In the genomic region with DNA sequence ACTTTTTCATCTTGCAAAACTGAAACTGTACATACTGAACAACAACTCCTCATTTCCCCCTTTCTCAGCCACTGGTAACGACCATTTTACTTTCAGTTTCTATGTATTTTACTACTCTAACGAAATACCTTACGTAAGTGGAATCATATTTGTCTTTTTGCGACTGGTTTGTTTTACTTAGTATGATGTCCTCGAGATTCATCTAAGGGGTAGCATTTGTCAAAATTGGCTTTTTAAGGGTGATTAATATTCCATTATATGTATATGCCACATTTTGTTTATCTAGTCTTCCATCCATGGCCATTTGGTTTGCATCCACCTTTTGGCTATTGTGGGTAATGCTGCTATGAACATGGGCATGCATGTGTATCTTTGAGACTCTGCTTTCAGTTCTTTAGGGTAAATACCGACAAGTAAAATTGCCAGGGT, we compare ENCODE assay signal across 9 cellular contexts. TPM values are rescaled to one million over a fixed set of nuclear protein-coding genes. Genes with fewer than 3 reads are reported as not detected.
DNase-seq lines count a peak whose midpoint lies in the region; ATAC-seq lines count a peak whose summit lies in the region.
"Had no signal": no experiment of that assay in that cellular context is flagged by ENCODE, and none has a peak within 500 bp of the region (broad histone marks: within the 10 kb centered on the region; RNA-seq: fewer than 3 reads in every experiment).

No MANE protein-coding gene starts in this region.

- ATAC-seq in GM18858 (IDR thresholded peaks at IDR 0.05; ENCODE audit: unreplicated experiment) (peak; percentile 55), HG02973 (IDR thresholded peaks at IDR 0.05; ENCODE audit: unreplicated experiment) (peak; percentile 52), T-helper 17 cell (peak; percentile 82)
- peak; percentile 82 to 89 for ATAC-seq in natural killer cell treated with Interleukin-12 subunit alpha and Interleukin-12 subunit beta and Interleukin-15 and Interleukin-18, amount 100 ng/mL, for 72 hours

- peak overlapping the region; percentile 87 for H3K4me3 Mint-ChIP-seq in T-helper 17 cell
- H3K4me3 Mint-ChIP-seq in natural killer cell treated with Interleukin-12 subunit alpha and Interleukin-12 subunit beta and Interleukin-15 and Interleukin-18, amount 100 ng/mL, for 72 hours: peak overlapping the region; percentile 58

- peaks cover 8% of the 10 kb centered on the region for H3K36me3 Mint-ChIP-seq in T-helper 17 cell (ENCODE audit: low read depth)
- H3K36me3 Mint-ChIP-seq in natural killer cell treated with Interleukin-12 subunit alpha and Interleukin-12 subunit beta and Interleukin-15 and Interleukin-18, amount 100 ng/mL, for 72 hours: peaks cover 36% of the 10 kb centered on the region

- H3K4me1 Mint-ChIP-seq in T-helper 17 cell: peaks cover 32% of the 10 kb centered on the region
- H3K4me1 Mint-ChIP-seq in natural killer cell treated with Interleukin-12 subunit alpha and Interleukin-12 subunit beta and Interleukin-15 and Interleukin-18, amount 100 ng/mL, for 72 hours (ENCODE audit: low read depth in 2 of 2): peaks cover 39 to 53% of the 10 kb centered on the region in 2 donors

- no peaks in the 10 kb centered on the region for H3K9me3 Mint-ChIP-seq in natural killer cell treated with Interleukin-12 subunit alpha and Interleukin-12 subunit beta and Interleukin-15 and Interleukin-18, amount 100 ng/mL, for 72 hours

- H3K27me3 Mint-ChIP-seq in T-helper 17 cell: no peaks in the 10 kb centered on the region
- no peaks in the 10 kb centered on the region for H3K27me3 Mint-ChIP-seq in natural killer cell treated with Interleukin-12 subunit alpha and Interleukin-12 subunit beta and Interleukin-15 and Interleukin-18, amount 100 ng/mL, for 72 hours

- no peaks in the 10 kb centered on the region for H3K9me3 ChIP-seq in T-helper 17 cell (ENCODE audit: control insufficient read depth, low read length, poor library complexity, severe bottlenecking)
- H3K9me3 ChIP-seq: tibial nerve had no signal

- peak overlapping the region; percentile 91 for H3K27ac Mint-ChIP-seq in T-helper 17 cell
- H3K27ac Mint-ChIP-seq in natural killer cell treated with Interleukin-12 subunit alpha and Interleukin-12 subunit beta and Interleukin-15 and Interleukin-18, amount 100 ng/mL, for 72 hours: peak overlapping the region; percentile 53 to 94

- DNase-seq in T-helper 17 cell: no peak
- no peak for DNase-seq in natural killer cell treated with Interleukin-12 subunit alpha and Interleukin-12 subunit beta and Interleukin-15 and Interleukin-18, amount 100 ng/mL, for 72 hours (ENCODE audit: low spot score)
- DNase-seq in iPS-NIHi11 (ENCODE audit: low spot score): no peak
- no peak for DNase-seq in A172 (ENCODE audit: low spot score)
- no peak for DNase-seq in activated effector memory CD4-positive, alpha-beta T cell treated with Interleukin-2 at 50 U/mL for 16 hours
- no peak for DNase-seq in OCI-M2 (lab: John Stamatoyannopoulos, UW; ENCODE audit: unreplicated experiment)

RNA-seq across cellular contexts. Expression of gene KPNB1, which starts 10.4 kb away (rescaled TPM):
- 100 to 1,000 TPM; 183 to 196 TPM for total RNA-seq in T-helper 17 cell
- total RNA-seq in natural killer cell treated with Interleukin-12 subunit alpha and Interleukin-12 subunit beta and Interleukin-15 and Interleukin-18, amount 100 ng/mL, for 72 hours: 1,000 to 10,000 TPM in 1 of 2 donors, 100 to 1,000 TPM in 1; 665 to 1,039 TPM
- 360 and 467 TPM in 2 replicates for total RNA-seq in A172 (2014; rRNA removed; shearing (Covaris generic))

RNA-seq across cellular contexts. Expression of gene TBKBP1, which starts 33.9 kb away (rescaled TPM):
- 1 to 10 TPM; 2.4 to 2.6 TPM for total RNA-seq in T-helper 17 cell
- total RNA-seq in natural killer cell treated with Interleukin-12 subunit alpha and Interleukin-12 subunit beta and Interleukin-15 and Interleukin-18, amount 100 ng/mL, for 72 hours: 10 to 100 TPM; 13.1 to 22.6 TPM
- total RNA-seq in A172 (2014; rRNA removed; shearing (Covaris generic)): 3.3 and 5.5 TPM in 2 replicates
